8 cellular contexts compared by ENCODE assay signal in genomic region chr7:116236020-116236630, GRCh38. TPM values are rescaled to one million over a fixed set of nuclear protein-coding genes. Genes with fewer than 3 reads are reported as not detected.
A peak's percentile ranks its signal among the peaks of the same experiment; 100 is the strongest.
DNase-seq lines count a peak whose midpoint lies in the region; ATAC-seq, FAIRE-seq and TF ChIP-seq lines count a peak whose summit lies in the region.

No MANE protein-coding gene starts in this region.

- TF ChIP-seq CTCF in right atrium auricular region (IDR thresholded peaks at IDR 0.05) = peak; percentile 23 to 71

- FAIRE-seq in RCC 7860 (lab: Jason Lieb, UNC) (peak; percentile 77), urothelium cell line (lab: Jason Lieb, UNC) (no peak)

- H3K27me3 Mint-ChIP-seq in activated naive CD4-positive, alpha-beta T cell treated with anti-CD3 and anti-CD28 coated beads, Interleukin-2, amount 50 U/mL, for 24 hours = no peaks in the 10 kb centered on the region

- peak overlapping the region; percentile 44 for H3K4me3 Mint-ChIP-seq in activated naive CD4-positive, alpha-beta T cell treated with anti-CD3 and anti-CD28 coated beads, Interleukin-2, amount 50 U/mL, for 24 hours

- H3K9me3 Mint-ChIP-seq in activated naive CD4-positive, alpha-beta T cell treated with anti-CD3 and anti-CD28 coated beads, Interleukin-2, amount 50 U/mL, for 24 hours = no peaks in the 10 kb centered on the region

- no peaks in the 10 kb centered on the region for H3K9me3 ChIP-seq in right atrium auricular region

- H3K36me3 ChIP-seq in right atrium auricular region = no peaks in the 10 kb centered on the region

- no peak overlapping the region for H3K27ac Mint-ChIP-seq in activated naive CD4-positive, alpha-beta T cell treated with anti-CD3 and anti-CD28 coated beads, Interleukin-2, amount 50 U/mL, for 24 hours

- no peak overlapping the region for H3K4me3 ChIP-seq in right atrium auricular region

- peaks cover 87% of the 10 kb centered on the region for H3K4me1 Mint-ChIP-seq in activated naive CD4-positive, alpha-beta T cell treated with anti-CD3 and anti-CD28 coated beads, Interleukin-2, amount 50 U/mL, for 24 hours

- peaks cover 12% of the 10 kb centered on the region for H3K36me3 Mint-ChIP-seq in activated naive CD4-positive, alpha-beta T cell treated with anti-CD3 and anti-CD28 coated beads, Interleukin-2, amount 50 U/mL, for 24 hours

- H3K27me3 ChIP-seq in right atrium auricular region = no peaks in the 10 kb centered on the region

- ATAC-seq in HG03159 (IDR thresholded peaks at IDR 0.05; ENCODE audit: unreplicated experiment) = peak; percentile 56

- no peak overlapping the region for H3K27ac ChIP-seq in right atrium auricular region

- DNase-seq in stimulated activated CD4-positive, alpha-beta T cell treated with anti-CD3 and anti-CD28 coated beads, Interleukin-12 subunit alpha, Interleukin-12 subunit beta, amount 100 ng/mL, for 4 hours = peak; percentile 44
- DNase-seq in stimulated activated CD4-positive, alpha-beta T cell treated with anti-CD3 and anti-CD28 coated beads, Interleukin-1b, Interleukin-23, amount 100 ng/mL, for 48 hours = no peak
- DNase-seq in RCC 7860 (ENCODE audit: low spot score) (peak; percentile 51), right atrium auricular region (ENCODE audit: low spot score) (no peak), urothelium cell line (ENCODE audit: low spot score) (no peak)
- peak in 2 of 3 donors; percentile 36 to 37 for DNase-seq in stimulated activated CD4-positive, alpha-beta T cell treated with anti-CD3 and anti-CD28 coated beads, Interleukin-12 subunit alpha, Interleukin-12 subunit beta, amount 100 ng/mL, for 48 hours (ENCODE audit: low read depth in 2 of 3, low spot score in 1 of 3)

- peaks cover 0 to 15% of the 10 kb centered on the region in 2 donors for H3K4me1 ChIP-seq in right atrium auricular region

RNA-seq across cellular contexts. Expression of gene TES, which starts 25.8 kb away (rescaled TPM):
- 10 to 100 TPM; 18.0 to 23.3 TPM for total RNA-seq in right atrium auricular region

Comparison
In these comparisons a context has a peak if more than half of its experiments do, and no peak if none do; other contexts are left out.
1. DNase-seq: peak in stimulated activated CD4-positive, alpha-beta T cell treated with anti-CD3 and anti-CD28 coated beads, Interleukin-12 subunit alpha, Interleukin-12 subunit beta, amount 100 ng/mL, for 4 hours (single experiment), RCC 7860 (single experiment) and stimulated activated CD4-positive, alpha-beta T cell treated with anti-CD3 and anti-CD28 coated beads, Interleukin-12 subunit alpha, Interleukin-12 subunit beta, amount 100 ng/mL, for 48 hours (2 of 3); none in stimulated activated CD4-positive, alpha-beta T cell treated with anti-CD3 and anti-CD28 coated beads, Interleukin-1b, Interleukin-23, amount 100 ng/mL, for 48 hours (single experiment), right atrium auricular region (single experiment) and urothelium cell line (single experiment).